8 cellular contexts compared by ENCODE assay signal in the genomic region with DNA sequence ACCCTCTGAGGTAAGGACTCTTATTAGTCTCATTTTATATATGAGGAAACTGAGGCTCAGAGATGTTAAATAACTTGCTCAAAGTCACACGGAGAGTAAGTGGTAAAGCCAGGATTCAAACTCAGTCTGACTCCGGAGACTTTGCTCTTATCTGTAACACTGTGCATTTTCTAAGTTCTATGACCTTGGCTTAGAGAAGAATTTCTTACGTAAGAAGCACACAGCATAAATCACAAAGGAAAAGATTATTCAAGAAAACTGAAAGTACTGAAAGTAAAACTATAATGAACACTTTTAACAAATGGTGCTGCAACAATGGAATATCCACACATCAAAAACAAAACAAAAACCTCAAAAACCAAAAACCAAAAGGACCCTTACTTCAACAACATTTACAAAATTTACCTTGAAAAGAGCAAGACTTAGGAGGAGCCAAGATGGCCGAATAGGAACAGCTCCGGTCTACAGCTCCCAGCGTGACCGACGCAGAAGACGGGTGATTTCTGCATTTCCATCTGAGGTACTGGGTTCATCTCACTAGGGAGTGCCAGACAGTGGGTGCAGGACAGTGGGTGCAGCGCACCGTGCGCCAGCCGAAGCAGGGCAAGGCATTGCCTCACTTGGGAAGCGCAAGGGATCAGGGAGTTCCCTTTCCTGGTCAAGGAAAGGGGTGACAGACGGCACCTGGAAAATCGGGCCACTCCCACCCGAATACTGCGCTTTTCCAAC. TPM values are rescaled to one million over a fixed set of nuclear protein-coding genes. Genes with fewer than 3 reads are reported as not detected.
DNase-seq lines count a peak whose midpoint lies in the region; ATAC-seq and TF ChIP-seq lines count a peak whose summit lies in the region.
"Not testable (repeated sequence)": the region's sequence is repeated elsewhere in the genome, so short reads cannot be mapped to it uniquely, and the experiment has no call there.

No MANE protein-coding gene starts in this region.

- H3K27me3 Mint-ChIP-seq in activated CD4-positive, alpha-beta T cell treated with anti-CD3 and anti-CD28 coated beads for 36 hours; activated T-cell treated with anti-CD3 and anti-CD28 coated beads, Interleukin-2, amount 50 U/mL, for 4 hours (ENCODE audit: low read depth); activated naive CD8-positive, alpha-beta T cell; immature natural killer cell (ENCODE audit: low read depth in 3 of 3); naive thymus-derived CD8-positive, alpha-beta T cell; stimulated activated naive CD8-positive, alpha-beta T cell treated with anti-CD3 and anti-CD28 coated beads, Interleukin-15, amount 100 ng/mL, for 72 hours: not testable (repeated sequence)

- POLR2A ChIA-PET in activated CD4-positive, alpha-beta T cell treated with anti-CD3 and anti-CD28 coated beads for 36 hours (lab: Charles Lee) = interaction anchor here (0.7 kb wide), 1 partner anchor 407 kb away, joined by 3 read pairs; no protein-coding TSS in a partner anchor
- POLR2A ChIA-PET in naive thymus-derived CD8-positive, alpha-beta T cell (lab: Charles Lee) = not testable (repeated sequence)

- peaks cover 64% of the 10 kb centered on the region for H3K4me1 Mint-ChIP-seq in activated CD4-positive, alpha-beta T cell treated with anti-CD3 and anti-CD28 coated beads for 36 hours
- peaks cover 72% of the 10 kb centered on the region for H3K4me1 Mint-ChIP-seq in activated T-cell treated with anti-CD3 and anti-CD28 coated beads, Interleukin-2, amount 50 U/mL, for 4 hours (ENCODE audit: low read depth)
- peaks cover 72% of the 10 kb centered on the region for H3K4me1 Mint-ChIP-seq in activated naive CD8-positive, alpha-beta T cell (ENCODE audit: low read depth)
- H3K4me1 Mint-ChIP-seq in immature natural killer cell = peaks cover 46 to 77% of the 10 kb centered on the region in 2 donors
- peaks cover 46 to 81% (median 74%) of the 10 kb centered on the region in 4 donors for H3K4me1 Mint-ChIP-seq in naive thymus-derived CD8-positive, alpha-beta T cell
- peaks cover 76% of the 10 kb centered on the region for H3K4me1 Mint-ChIP-seq in stimulated activated naive CD8-positive, alpha-beta T cell treated with anti-CD3 and anti-CD28 coated beads, Interleukin-15, amount 100 ng/mL, for 72 hours

- peak overlapping the region; percentile 5 for H3K4me3 ChIP-seq in Jurkat, Clone E6-1 (ENCODE audit: low read length)
- H3K4me3 ChIP-seq in choroid plexus epithelial cell (ENCODE audit: low read depth, low read length) = not testable (repeated sequence)

- peaks cover 50% of the 10 kb centered on the region for H3K36me3 Mint-ChIP-seq in activated CD4-positive, alpha-beta T cell treated with anti-CD3 and anti-CD28 coated beads for 36 hours (ENCODE audit: low read depth)
- H3K36me3 Mint-ChIP-seq in activated T-cell treated with anti-CD3 and anti-CD28 coated beads, Interleukin-2, amount 50 U/mL, for 4 hours (ENCODE audit: insufficient read depth) = peaks cover 41% of the 10 kb centered on the region
- H3K36me3 Mint-ChIP-seq in activated naive CD8-positive, alpha-beta T cell = peaks cover 20% of the 10 kb centered on the region
- peaks cover 3 to 22% (median 7%) of the 10 kb centered on the region in 3 donors for H3K36me3 Mint-ChIP-seq in immature natural killer cell
- H3K36me3 Mint-ChIP-seq in naive thymus-derived CD8-positive, alpha-beta T cell = peaks cover 3 to 62% (median 23%) of the 10 kb centered on the region in 3 donors

- peak; percentile 78 for ATAC-seq in activated CD4-positive, alpha-beta T cell treated with anti-CD3 and anti-CD28 coated beads for 36 hours
- ATAC-seq in activated T-cell treated with anti-CD3 and anti-CD28 coated beads, Interleukin-2, amount 50 U/mL, for 4 hours = peak; percentile 79
- peak; percentile 35 to 39 for ATAC-seq in naive thymus-derived CD8-positive, alpha-beta T cell
- peak; percentile 91 for ATAC-seq in stimulated activated naive CD8-positive, alpha-beta T cell treated with anti-CD3 and anti-CD28 coated beads, Interleukin-15, amount 100 ng/mL, for 72 hours

- intact Hi-C loops in activated CD4-positive, alpha-beta T cell treated with anti-CD3 and anti-CD28 coated beads for 36 hours (cut with DNase I, micrococcal nuclease) = loop anchor here in 1 of 2 experiments (2.0 kb wide), 1 partner anchor 16 kb away; a partner anchor contains a TSS

- H3K27ac Mint-ChIP-seq in activated CD4-positive, alpha-beta T cell treated with anti-CD3 and anti-CD28 coated beads for 36 hours = peak overlapping the region; percentile 87
- H3K27ac Mint-ChIP-seq in activated naive CD8-positive, alpha-beta T cell = peak overlapping the region; percentile 97
- peak overlapping the region in 5 of 6 donors; percentile 25 to 79 (median 54) for H3K27ac Mint-ChIP-seq in immature natural killer cell
- H3K27ac Mint-ChIP-seq in naive thymus-derived CD8-positive, alpha-beta T cell = peak overlapping the region; percentile 7 to 88 (median 71)
- H3K27ac Mint-ChIP-seq in stimulated activated naive CD8-positive, alpha-beta T cell treated with anti-CD3 and anti-CD28 coated beads, Interleukin-15, amount 100 ng/mL, for 72 hours = peak overlapping the region; percentile 50 to 90

- peak; percentile 46 for DNase-seq in Jurkat, Clone E6-1 (ENCODE audit: low read depth, low spot score)
- DNase-seq in activated CD4-positive, alpha-beta T cell treated with anti-CD3 and anti-CD28 coated beads for 36 hours; activated T-cell treated with anti-CD3 and anti-CD28 coated beads, Interleukin-2, amount 50 U/mL, for 4 hours; immature natural killer cell; stimulated activated naive CD8-positive, alpha-beta T cell treated with anti-CD3 and anti-CD28 coated beads, Interleukin-15, amount 100 ng/mL, for 72 hours: not testable (repeated sequence)
- DNase-seq in choroid plexus epithelial cell (ENCODE audit: low read depth) = peak; percentile 23
- peak in 2 of 10 donors; percentile 16 to 28 for DNase-seq in naive thymus-derived CD8-positive, alpha-beta T cell

- peak overlapping the region; percentile 16 for H3K4me3 Mint-ChIP-seq in activated CD4-positive, alpha-beta T cell treated with anti-CD3 and anti-CD28 coated beads for 36 hours
- peak overlapping the region; percentile 49 for H3K4me3 Mint-ChIP-seq in activated T-cell treated with anti-CD3 and anti-CD28 coated beads, Interleukin-2, amount 50 U/mL, for 4 hours
- peak overlapping the region; percentile 80 for H3K4me3 Mint-ChIP-seq in activated naive CD8-positive, alpha-beta T cell
- peak overlapping the region in 1 of 5 donors; percentile 34 for H3K4me3 Mint-ChIP-seq in immature natural killer cell
- H3K4me3 Mint-ChIP-seq in naive thymus-derived CD8-positive, alpha-beta T cell = peak overlapping the region; percentile 1 to 59 (median 44)
- peak overlapping the region; percentile 63 to 76 for H3K4me3 Mint-ChIP-seq in stimulated activated naive CD8-positive, alpha-beta T cell treated with anti-CD3 and anti-CD28 coated beads, Interleukin-15, amount 100 ng/mL, for 72 hours

- CTCF ChIA-PET in activated CD4-positive, alpha-beta T cell treated with anti-CD3 and anti-CD28 coated beads for 36 hours (lab: Charles Lee) = interaction anchor here (0.5 to 1.2 kb wide), 3 partner anchors 8 to 34 kb away, joined by 3 to 5 read pairs (median 3); a partner anchor contains a TSS

- H3K9me3 Mint-ChIP-seq in activated CD4-positive, alpha-beta T cell treated with anti-CD3 and anti-CD28 coated beads for 36 hours (ENCODE audit: low read depth); activated T-cell treated with anti-CD3 and anti-CD28 coated beads, Interleukin-2, amount 50 U/mL, for 4 hours; activated naive CD8-positive, alpha-beta T cell (ENCODE audit: low read depth); immature natural killer cell; naive thymus-derived CD8-positive, alpha-beta T cell; stimulated activated naive CD8-positive, alpha-beta T cell treated with anti-CD3 and anti-CD28 coated beads, Interleukin-15, amount 100 ng/mL, for 72 hours: not testable (repeated sequence)

- not testable (repeated sequence) for TF ChIP-seq CTCF in choroid plexus epithelial cell (conservative IDR thresholded peaks at IDR 0.05; ENCODE audit: low read depth, low read length)

RNA-seq across cellular contexts. Expression of a gene that starts 16.2 kb away (rescaled TPM):
- polyA plus RNA-seq in Jurkat, Clone E6-1 (2012; ENCODE audit: insufficient read depth, insufficient read length) = 25.7 TPM
- total RNA-seq in activated CD4-positive, alpha-beta T cell treated with anti-CD3 and anti-CD28 coated beads for 36 hours = 10 to 100 TPM; 31.7 to 49.0 TPM
- 10 to 100 TPM; 35.9 to 42.2 (median 38.6) TPM for total RNA-seq in activated T-cell treated with anti-CD3 and anti-CD28 coated beads, Interleukin-2, amount 50 U/mL, for 4 hours
- polyA plus RNA-seq in immature natural killer cell = 10 to 100 TPM in 1 of 3 donors, 1 to 10 TPM in 2; 8.0 to 10.6 (median 9.4) TPM
- 10 to 100 TPM; 44.1 to 49.4 TPM for total RNA-seq in naive thymus-derived CD8-positive, alpha-beta T cell
- polyA plus RNA-seq in naive thymus-derived CD8-positive, alpha-beta T cell = 10 to 100 TPM in 1 of 3 donors, 1 to 10 TPM in 2; 8.1 to 11.5 (median 9.5) TPM

RNA-seq across cellular contexts. Expression of a gene that starts 36.0 kb away (rescaled TPM):
- polyA plus RNA-seq in Jurkat, Clone E6-1 (2012; ENCODE audit: insufficient read depth, insufficient read length) = 14.1 TPM
- 10 to 100 TPM; 16.8 to 16.9 TPM for total RNA-seq in activated CD4-positive, alpha-beta T cell treated with anti-CD3 and anti-CD28 coated beads for 36 hours
- 1 to 10 TPM; 6.8 to 8.5 (median 7.4) TPM for total RNA-seq in activated T-cell treated with anti-CD3 and anti-CD28 coated beads, Interleukin-2, amount 50 U/mL, for 4 hours
- polyA plus RNA-seq in immature natural killer cell = 10 to 100 TPM; 20.1 to 32.6 (median 21.7) TPM
- total RNA-seq in naive thymus-derived CD8-positive, alpha-beta T cell = 1 to 10 TPM; 4.1 to 5.5 TPM
- 10 to 100 TPM in 1 of 3 donors, 1 to 10 TPM in 2; 8.5 to 12.2 (median 8.6) TPM for polyA plus RNA-seq in naive thymus-derived CD8-positive, alpha-beta T cell

RNA-seq across cellular contexts. Expression of a gene that starts 41.7 kb away (rescaled TPM):
- 73.5 TPM for polyA plus RNA-seq in Jurkat, Clone E6-1 (2012; ENCODE audit: insufficient read depth, insufficient read length)
- 10 to 100 TPM; 59.9 to 61.8 TPM for total RNA-seq in activated CD4-positive, alpha-beta T cell treated with anti-CD3 and anti-CD28 coated beads for 36 hours
- total RNA-seq in activated T-cell treated with anti-CD3 and anti-CD28 coated beads, Interleukin-2, amount 50 U/mL, for 4 hours = 10 to 100 TPM; 81.6 to 92.7 (median 86.5) TPM
- 10 to 100 TPM; 52.9 to 73.3 (median 62.9) TPM for polyA plus RNA-seq in immature natural killer cell
- total RNA-seq in naive thymus-derived CD8-positive, alpha-beta T cell = 100 to 1,000 TPM; 102 to 103 TPM
- polyA plus RNA-seq in naive thymus-derived CD8-positive, alpha-beta T cell = 10 to 100 TPM; 51.4 to 57.0 (median 56.2) TPM

Comparison
In these comparisons a context has a peak if more than half of its experiments do, and no peak if none do; other contexts are left out.
1. ATAC-seq: peak in every context shown above with its lines; median percentile 91 in stimulated activated naive CD8-positive, alpha-beta T cell treated with anti-CD3 and anti-CD28 coated beads, Interleukin-15, amount 100 ng/mL, for 72 hours; 79 in activated T-cell treated with anti-CD3 and anti-CD28 coated beads, Interleukin-2, amount 50 U/mL, for 4 hours; 78 in activated CD4-positive, alpha-beta T cell treated with anti-CD3 and anti-CD28 coated beads for 36 hours; 37 in naive thymus-derived CD8-positive, alpha-beta T cell.